Comparison of ENCODE assay signal across 10 cellular contexts in genomic region chr11:117198613-117199012, GRCh38. TPM values are rescaled to one million over a fixed set of nuclear protein-coding genes. Genes with fewer than 3 reads are reported as not detected.
DNase-seq lines count a peak whose midpoint lies in the region; ATAC-seq and TF ChIP-seq lines count a peak whose summit lies in the region.
"Had no signal": no experiment of that assay in that cellular context is flagged by ENCODE, and none has a peak within 500 bp of the region (broad histone marks: within the 10 kb centered on the region; RNA-seq: fewer than 3 reads in every experiment).

No MANE protein-coding gene starts in this region.

- H3K27me3 ChIP-seq in heart left ventricle (no peaks in the 10 kb centered on the region), osteoblast (ENCODE audit: insufficient read depth, low read length) (no peaks in the 10 kb centered on the region), aorta (ENCODE audit: control insufficient read depth in 1 of 2, insufficient read depth in 2 of 2, low read length in 1 of 2) (no peaks in the 10 kb centered on the region)

- peak overlapping the region in 11 of 12 donors; percentile 4 to 80 (median 50) for H3K4me3 ChIP-seq in heart left ventricle
- peak overlapping the region; percentile 44 to 73 for H3K4me3 ChIP-seq in foreskin fibroblast (ENCODE audit: low read depth in 1 of 2, low read length in 2 of 2)
- H3K4me3 ChIP-seq in osteoblast (ENCODE audit: insufficient read depth, low read length): peak overlapping the region; percentile 96
- peak overlapping the region; percentile 41 to 46 for H3K4me3 ChIP-seq in aorta (ENCODE audit: low read length in 2 of 2)

- no peaks in the 10 kb centered on the region for H3K9me3 ChIP-seq in heart left ventricle
- H3K9me3 ChIP-seq in osteoblast (ENCODE audit: low read depth, low read length): no peaks in the 10 kb centered on the region
- H3K9me3 ChIP-seq in aorta (ENCODE audit: control insufficient read depth, low read length): no peaks in the 10 kb centered on the region

- H3K36me3 ChIP-seq in heart left ventricle (peaks cover 0 to 45% (median 37%) of the 10 kb centered on the region in 9 donors), osteoblast (ENCODE audit: insufficient read depth, low read length) (peaks cover 62% of the 10 kb centered on the region), aorta (ENCODE audit: control insufficient read depth in 1 of 2, insufficient read depth in 2 of 2, low read length in 1 of 2) (peaks cover 0 to 8% of the 10 kb centered on the region in 2 donors)

- H3K27me3 Mint-ChIP-seq in stimulated activated memory B cell treated with anti-CD40 and anti-IgM and Interleukin-4, amounts not matched to agents 10 μg/mL and 1 μg/mL and 100 μg/mL, for 72 hours: no peaks in the 10 kb centered on the region

- peaks cover 43% of the 10 kb centered on the region for H4K20me1 ChIP-seq in osteoblast (ENCODE audit: insufficient read depth, low read length)

- ATAC-seq in heart left ventricle (no peak), Right ventricle myocardium superior (ENCODE audit: poor library complexity) (no peak), aorta (ENCODE audit: low FRiP score) (no peak), HG03025 (IDR thresholded peaks at IDR 0.05; ENCODE audit: low FRiP score, unreplicated experiment) (no peak)
- no peak for ATAC-seq in stimulated activated memory B cell treated with anti-CD40 and anti-IgM and Interleukin-4, amounts not matched to agents 10 μg/mL and 1 μg/mL and 100 μg/mL, for 72 hours

- H3K4me3 Mint-ChIP-seq in stimulated activated memory B cell treated with anti-CD40 and anti-IgM and Interleukin-4, amounts not matched to agents 10 μg/mL and 1 μg/mL and 100 μg/mL, for 72 hours: no peak overlapping the region

- peaks cover 57% of the 10 kb centered on the region for H3K79me2 ChIP-seq in osteoblast (ENCODE audit: insufficient read depth, low read length)

- H3K4me1 Mint-ChIP-seq in stimulated activated memory B cell treated with anti-CD40 and anti-IgM and Interleukin-4, amounts not matched to agents 10 μg/mL and 1 μg/mL and 100 μg/mL, for 72 hours: peaks cover 37% of the 10 kb centered on the region

- WGBS in heart left ventricle, 4 donors: 60 to 76% (median 69%) methylated on average over 4 of the region's 4 CpGs
- WGBS in aorta, 2 donors: 20 to 27% methylated on average over 4 of the region's 4 CpGs

- TF ChIP-seq CTCF in heart left ventricle (IDR thresholded peaks at IDR 0.05) (no peak), foreskin fibroblast (IDR thresholded peaks at IDR 0.05; ENCODE audit: low read depth, low read length) (no peak), osteoblast (IDR thresholded peaks at IDR 0.05; ENCODE audit: extremely low read depth, low read depth, low read length) (no peak)

- no peak for TF ChIP-seq POLR2A in heart left ventricle (IDR thresholded peaks at IDR 0.05)

- intact Hi-C loops in heart left ventricle (cut with DNase I) (loop anchor here in 1 of 10 donors (2.0 kb wide), 1 partner anchor 22 kb away; no protein-coding TSS in a partner anchor), Right ventricle myocardium superior (cut with DNase I) (loop anchor here (2.0 kb wide), 1 partner anchor 20 kb away; no protein-coding TSS in a partner anchor), aorta (cut with DNase I) (loop anchor here (1.0 to 2.0 kb wide), 2 partner anchors 20 to 23 kb away; no protein-coding TSS in a partner anchor)

- no peak overlapping the region for H2AFZ ChIP-seq in osteoblast (ENCODE audit: low read length)

- H3K9me3 Mint-ChIP-seq in stimulated activated memory B cell treated with anti-CD40 and anti-IgM and Interleukin-4, amounts not matched to agents 10 μg/mL and 1 μg/mL and 100 μg/mL, for 72 hours: no peaks in the 10 kb centered on the region

- DNase-seq in heart left ventricle (peak in 1 of 5 donors; percentile 24), Right ventricle myocardium superior (no peak), foreskin fibroblast (no peak), osteoblast (ENCODE audit: insufficient read length, low spot score, missing footprints) (no peak), aorta (peak in 1 of 2 donors; percentile 44)
- DNase-seq in NK-92 treated with Interleukin-12 subunit alpha and Interleukin-12 subunit beta, amount 100 ng/mL, for 24 hours (lab: John Stamatoyannopoulos, UW): no peak
- DNase-seq: hippocampal formation, NCI-H446 had no signal

- H3K27ac Mint-ChIP-seq in stimulated activated memory B cell treated with anti-CD40 and anti-IgM and Interleukin-4, amounts not matched to agents 10 μg/mL and 1 μg/mL and 100 μg/mL, for 72 hours: no peak overlapping the region

- H3K27ac ChIP-seq in heart left ventricle: peak overlapping the region; percentile 66 to 99 (median 78)
- H3K27ac ChIP-seq in osteoblast (ENCODE audit: low read depth, low read length): peak overlapping the region; percentile 96
- H3K27ac ChIP-seq in aorta (ENCODE audit: low read depth in 1 of 2, low read length in 2 of 2): peak overlapping the region; percentile 89 to 99

- peak overlapping the region; percentile 91 for H3K4me2 ChIP-seq in osteoblast (ENCODE audit: insufficient read depth, low read length)

- peaks cover 0 to 48% (median 19%) of the 10 kb centered on the region in 12 donors for H3K4me1 ChIP-seq in heart left ventricle
- peaks cover 34% of the 10 kb centered on the region for H3K4me1 ChIP-seq in osteoblast (ENCODE audit: insufficient read depth, low read length)
- no peaks in the 10 kb centered on the region for H3K4me1 ChIP-seq in aorta (ENCODE audit: control insufficient read depth in 1 of 2, insufficient read depth in 2 of 2, low read length in 2 of 2)

- peaks cover 44% of the 10 kb centered on the region for H3K36me3 Mint-ChIP-seq in stimulated activated memory B cell treated with anti-CD40 and anti-IgM and Interleukin-4, amounts not matched to agents 10 μg/mL and 1 μg/mL and 100 μg/mL, for 72 hours

RNA-seq across cellular contexts. Expression of gene TAGLN, which starts 0.6 kb away (rescaled TPM):
- total RNA-seq in heart left ventricle (100 to 1,000 TPM in 7 of 9 donors, 10 to 100 TPM in 2; 63.7 to 338 (median 173) TPM), Right ventricle myocardium superior (91.4 TPM), osteoblast (3,614 and 3,853 TPM in 2 replicates), aorta (over 10,000 TPM in 1 of 2 donors, 1,000 to 10,000 TPM in 1; 4,857 to 10,188 TPM)
- polyA plus RNA-seq in heart left ventricle (100 to 1,000 TPM; 319 to 399 TPM), aorta (over 10,000 TPM; 12,625 to 13,815 TPM)

RNA-seq across cellular contexts. Expression of gene SIDT2, which starts 20.1 kb away (rescaled TPM):
- total RNA-seq in heart left ventricle (10 to 100 TPM; 17.2 to 45.5 (median 22.2) TPM), Right ventricle myocardium superior (19.5 TPM), osteoblast (27.5 and 35.7 TPM in 2 replicates), aorta (10 to 100 TPM; 51.2 to 81.3 TPM)
- polyA plus RNA-seq in heart left ventricle (10 to 100 TPM; 13.9 to 14.5 TPM), aorta (10 to 100 TPM; 10.4 to 62.9 TPM)

RNA-seq across cellular contexts. Expression of gene PCSK7, which starts 33.3 kb away (rescaled TPM):
- total RNA-seq in heart left ventricle (10 to 100 TPM; 16.9 to 43.4 (median 25.5) TPM), Right ventricle myocardium superior (22.3 TPM), osteoblast (44.5 and 51.9 TPM in 2 replicates), aorta (10 to 100 TPM; 52.8 to 71.5 TPM)
- polyA plus RNA-seq in heart left ventricle (10 to 100 TPM; 27.8 to 34.6 TPM), aorta (10 to 100 TPM; 23.5 to 57.0 TPM)

RNA-seq across cellular contexts. Expression of gene RNF214, which starts 33.9 kb away (rescaled TPM):
- total RNA-seq in heart left ventricle: 10 to 100 TPM; 16.1 to 31.9 (median 23.4) TPM
- polyA plus RNA-seq in heart left ventricle: 10 to 100 TPM in 1 of 2 donors, 1 to 10 TPM in 1; 8.0 to 12.9 TPM
- 19.8 TPM for total RNA-seq in Right ventricle myocardium superior
- total RNA-seq in osteoblast: 13.4 and 14.7 TPM in 2 replicates
- 10 to 100 TPM; 27.2 to 32.7 TPM for total RNA-seq in aorta
- polyA plus RNA-seq in aorta: 10 to 100 TPM; 10.9 to 16.7 TPM

RNA-seq across cellular contexts. Expression of gene PAFAH1B2, which starts 54.5 kb away (rescaled TPM):
- total RNA-seq in heart left ventricle (10 to 100 TPM; 46.8 to 81.1 (median 68.8) TPM), Right ventricle myocardium superior (42.6 TPM), osteoblast (141 and 151 TPM in 2 replicates), aorta (10 to 100 TPM; 69.9 to 73.5 TPM)
- polyA plus RNA-seq in heart left ventricle (10 to 100 TPM; 16.7 to 33.3 TPM), aorta (10 to 100 TPM; 18.2 to 20.5 TPM)

Comparison
In these comparisons a context has a peak if more than half of its experiments do, and no peak if none do; other contexts are left out.
1. H3K4me3 ChIP-seq: peak in every context shown above with its lines; median percentile 96 in osteoblast; 58 in foreskin fibroblast; 50 in heart left ventricle; 44 in aorta.
2. RNA of gene TAGLN, which starts 0.6 kb away (total RNA-seq): 4,857 to 10,188 TPM in aorta and 3,614 to 3,853 TPM in osteoblast; 63.7 to 338 TPM in heart left ventricle and 91.4 TPM in Right ventricle myocardium superior (single experiment); every median in the first group is over 10 times any median in the second.
3. Peak in every context shown above with its lines, with median percentiles within 50 percentile points of each other: H3K27ac ChIP-seq.